ENCODE assay signal across 8 cellular contexts in the genomic region with DNA sequence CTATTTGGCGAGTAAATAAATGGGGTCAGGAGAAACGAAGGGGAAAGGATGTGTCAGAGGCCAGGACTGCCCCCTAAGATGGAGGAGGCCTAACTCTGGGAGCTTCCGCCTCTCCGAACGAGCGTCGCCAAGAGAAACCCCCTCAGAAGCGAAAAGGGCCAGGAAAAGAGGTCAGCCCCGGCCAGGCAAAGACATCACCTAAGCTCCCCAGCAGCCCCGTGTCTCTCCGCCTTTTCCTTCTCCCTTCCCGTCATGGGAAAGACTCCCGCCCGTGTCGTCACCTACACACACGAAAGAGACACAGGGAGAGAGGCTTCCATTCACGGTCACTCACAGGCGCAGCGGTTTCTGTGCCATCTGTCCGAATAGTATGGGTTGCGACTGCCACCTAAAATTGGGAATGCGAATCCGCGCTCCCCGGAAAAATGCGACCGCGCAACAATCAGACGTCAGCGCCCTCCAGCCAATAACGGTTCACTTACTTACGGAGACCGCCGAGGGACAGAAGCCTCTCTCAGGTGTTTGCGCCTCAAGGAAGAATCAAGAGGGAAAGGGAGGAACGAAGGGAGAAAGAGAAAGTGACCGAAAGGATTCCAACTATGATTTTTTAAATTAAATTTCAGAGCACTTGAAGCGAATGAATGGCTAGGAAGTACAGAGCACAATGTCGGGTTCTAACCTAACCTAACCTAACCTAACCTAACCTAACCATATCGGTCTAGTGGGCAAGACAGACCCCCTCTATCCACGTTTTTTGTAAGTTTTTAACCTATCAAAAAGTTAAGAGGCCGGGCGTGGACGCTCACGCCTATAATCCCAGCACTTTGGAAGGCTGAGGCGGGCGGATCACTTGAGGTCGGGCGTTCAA. TPM values are rescaled to one million over a fixed set of nuclear protein-coding genes. Genes with fewer than 3 reads are reported as not detected.
DNase-seq lines count a peak whose midpoint lies in the region; ATAC-seq, FAIRE-seq and TF ChIP-seq lines count a peak whose summit lies in the region.

A gene (minus strand): TSS at position 402 of the 868 bp plus-strand sequence. CDS start 45 bp downstream, at position 357.

- no peaks in the 10 kb centered on the region for H4K20me1 ChIP-seq in HCT116 (ENCODE audit: insufficient read depth)

- intact Hi-C loops in HCT116 (cut with micrococcal nuclease): no loop called here
- intact Hi-C loops in Right ventricle myocardium superior (cut with DNase I): no loop called here
- intact Hi-C loops in pancreas (cut with DNase I): no loop called here
- intact Hi-C loops in thyroid gland (cut with DNase I): no loop called here

- TF ChIP-seq CTCF in HCT116 (IDR thresholded peaks at IDR 0.05 in 2 of 3, conservative IDR thresholded peaks at IDR 0.05 in 1 of 3; ENCODE audit: borderline replicate concordance in 1 of 3, insufficient read depth in 1 of 3, low read depth in 2 of 3, low read length in 2 of 3): no peak
- no peak for TF ChIP-seq CTCF in pancreas (IDR thresholded peaks at IDR 0.05)
- TF ChIP-seq CTCF in thyroid gland (IDR thresholded peaks at IDR 0.05): peak in 1 of 6 experiments; percentile 23

- FAIRE-seq in pancreas (lab: Jason Lieb, UNC): no peak

- CTCF ChIA-PET in HCT116 (lab: Charles Lee): no interaction called here

- WGBS in pancreas, 2 donors: 2 to 4% methylated on average over 48 to 49 of the region's 49 CpGs
- 1% methylated on average over 40 to 49 of the region's 49 CpGs for WGBS in thyroid gland, 2 donors

- no peak for TF ChIP-seq RAD21 in HCT116 (IDR thresholded peaks at IDR 0.05; ENCODE audit: low read depth)

- H3K27me3 ChIP-seq in HCT116 (ENCODE audit: insufficient read depth, low read length) (no peaks in the 10 kb centered on the region), pancreas (no peaks in the 10 kb centered on the region), thyroid gland (no peaks in the 10 kb centered on the region)

- POLR2A ChIA-PET in HCT116 (lab: Charles Lee): no interaction called here

- RAD21 ChIA-PET in HCT116 (lab: Charles Lee; ENCODE audit: low non-redundant PET in 1 of 2, low total read pairs in 2 of 2, uncharacterized antibody in 2 of 2, unreplicated experiment in 2 of 2): no interaction called here

- peak within 1 kb of the TSS; percentile 86 for H3K4me2 ChIP-seq in HCT116 (ENCODE audit: low read length)

- H3K9ac ChIP-seq in HCT116 (ENCODE audit: low read length): peak within 1 kb of the TSS; percentile 87

- H3K9me2 ChIP-seq in HCT116 (ENCODE audit: insufficient read depth): no peaks in the 10 kb centered on the region

- H3K9me3 ChIP-seq in HCT116 (ENCODE audit: control insufficient read depth in 1 of 2, insufficient read depth in 1 of 2, low read depth in 1 of 2, low read length in 2 of 2) (no peaks in the 10 kb centered on the region), pancreas (no peaks in the 10 kb centered on the region), thyroid gland (no peaks in the 10 kb centered on the region)

- peak within 1 kb of the TSS; percentile 44 for H3K27ac ChIP-seq in HCT116 (ENCODE audit: low read depth, low read length)
- H3K27ac ChIP-seq in pancreas: peak within 1 kb of the TSS; percentile 40 to 73 (median 60)
- peak within 1 kb of the TSS; percentile 72 to 91 (median 76) for H3K27ac ChIP-seq in thyroid gland

- peak; percentile 61 for TF ChIP-seq POLR2A in HCT116 (IDR thresholded peaks at IDR 0.05; ENCODE audit: borderline replicate concordance, extremely low read depth, insufficient read depth, insufficient read length)
- TF ChIP-seq POLR2A in thyroid gland (IDR thresholded peaks at IDR 0.05): peak in 1 of 2 donors; percentile 50

- no peaks in the 10 kb centered on the region for H3K36me3 ChIP-seq in HCT116 (ENCODE audit: control insufficient read depth in 1 of 2, insufficient read depth in 2 of 2, low read length in 2 of 2)
- no peaks in the 10 kb centered on the region for H3K36me3 ChIP-seq in pancreas
- no peaks in the 10 kb centered on the region for H3K36me3 ChIP-seq in thyroid gland

- peaks cover 46% of the 10 kb centered on the region for H3K79me2 ChIP-seq in HCT116 (ENCODE audit: insufficient read depth, low read length)

- H3K4me3 ChIP-seq in HCT116 (replicated peaks in 1 of 2; ENCODE audit: low read depth in 1 of 2, low read length in 2 of 2) (peak within 1 kb of the TSS; percentile 84 to 98), pancreas (peak within 1 kb of the TSS; percentile 73 to 94 (median 81)), thyroid gland (replicated peaks in 1 of 3) (peak within 1 kb of the TSS; percentile 75 to 93 (median 92))

- ATAC-seq in HCT116: peak; percentile 94
- peak; percentile 98 for ATAC-seq in Right ventricle myocardium superior (ENCODE audit: poor library complexity)
- ATAC-seq in pancreas: peak; percentile 97 to 99 (median 98)

- TSS peak; percentile 81 for BruUV-seq in HCT116 (replicated peaks; lab: Mats Ljungman, UMichigan)

- peak within 1 kb of the TSS; percentile 49 for H2AFZ ChIP-seq in HCT116 (ENCODE audit: low read depth, low read length, poor library complexity, severe bottlenecking)

- DNase-seq in ELF-1 (ENCODE audit: low read depth, low spot score) (peak; percentile 93), HCT116 (ENCODE audit: low read depth, low spot score) (peak; percentile 83), NCI-H1092 treated with DMSO at 0.1 percent for 48 hours (lab: John Stamatoyannopoulos, UW) (peak; percentile 75), SW480 (ENCODE audit: low spot score) (peak; percentile 89), Right ventricle myocardium superior (peak; percentile 92), pancreas (peak; percentile 73 to 91 (median 88)), thyroid gland (peak; percentile 88 to 89)
- peak; percentile 40 for DNase-seq in activated naive CD8-positive, alpha-beta T cell treated with anti-CD3 and anti-CD28 coated beads, Interleukin-2, amount 50 U/mL, for 16 hours (ENCODE audit: low read depth, low spot score)

- H3K4me1 ChIP-seq in HCT116 (ENCODE audit: control insufficient read depth in 1 of 2, insufficient read depth in 2 of 2, low read length in 2 of 2) (peaks cover 6 to 17% of the 10 kb centered on the region in 2 experiments; a peak in 3 of 4 replicates), pancreas (peaks cover 4 to 10% (median 6%) of the 10 kb centered on the region in 3 donors), thyroid gland (peaks cover 8 to 14% of the 10 kb centered on the region in 2 donors)

TF ChIP-seq in HCT116, 20 proteins besides CTCF, POLR2A, EP300 and RAD21 (continues in another document):
- TF ChIP-seq, protein P1, sequence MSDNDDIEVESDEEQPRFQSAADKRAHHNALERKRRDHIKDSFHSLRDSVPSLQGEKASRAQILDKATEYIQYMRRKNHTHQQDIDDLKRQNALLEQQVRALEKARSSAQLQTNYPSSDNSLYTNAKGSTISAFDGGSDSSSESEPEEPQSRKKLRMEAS (IDR thresholded peaks at IDR 0.05): peak; percentile 90
- TF ChIP-seq, protein P2, sequence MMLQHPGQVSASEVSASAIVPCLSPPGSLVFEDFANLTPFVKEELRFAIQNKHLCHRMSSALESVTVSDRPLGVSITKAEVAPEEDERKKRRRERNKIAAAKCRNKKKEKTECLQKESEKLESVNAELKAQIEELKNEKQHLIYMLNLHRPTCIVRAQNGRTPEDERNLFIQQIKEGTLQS (IDR thresholded peaks at IDR 0.05): no peak
- TF ChIP-seq YY1 (IDR thresholded peaks at IDR 0.05; ENCODE audit: extremely low read depth, insufficient replicate concordance, low read depth, low read length) (peak; percentile 69), EZH2phosphoT487 (IDR thresholded peaks at IDR 0.05; ENCODE audit: borderline replicate concordance) (no peak), ZNF274 (IDR thresholded peaks at IDR 0.05; ENCODE audit: low read depth, low read length) (no peak), CBX3 (IDR thresholded peaks at IDR 0.05; ENCODE audit: low read depth) (peak; percentile 91), ELF1 (IDR thresholded peaks at IDR 0.05; ENCODE audit: borderline replicate concordance, low read depth) (peak; percentile 67; the same call in 1 of the 2 replicates), JUND (IDR thresholded peaks at IDR 0.05) (no peak), EZH2 (IDR thresholded peaks at IDR 0.05) (no peak)
- TF ChIP-seq, protein P3, sequence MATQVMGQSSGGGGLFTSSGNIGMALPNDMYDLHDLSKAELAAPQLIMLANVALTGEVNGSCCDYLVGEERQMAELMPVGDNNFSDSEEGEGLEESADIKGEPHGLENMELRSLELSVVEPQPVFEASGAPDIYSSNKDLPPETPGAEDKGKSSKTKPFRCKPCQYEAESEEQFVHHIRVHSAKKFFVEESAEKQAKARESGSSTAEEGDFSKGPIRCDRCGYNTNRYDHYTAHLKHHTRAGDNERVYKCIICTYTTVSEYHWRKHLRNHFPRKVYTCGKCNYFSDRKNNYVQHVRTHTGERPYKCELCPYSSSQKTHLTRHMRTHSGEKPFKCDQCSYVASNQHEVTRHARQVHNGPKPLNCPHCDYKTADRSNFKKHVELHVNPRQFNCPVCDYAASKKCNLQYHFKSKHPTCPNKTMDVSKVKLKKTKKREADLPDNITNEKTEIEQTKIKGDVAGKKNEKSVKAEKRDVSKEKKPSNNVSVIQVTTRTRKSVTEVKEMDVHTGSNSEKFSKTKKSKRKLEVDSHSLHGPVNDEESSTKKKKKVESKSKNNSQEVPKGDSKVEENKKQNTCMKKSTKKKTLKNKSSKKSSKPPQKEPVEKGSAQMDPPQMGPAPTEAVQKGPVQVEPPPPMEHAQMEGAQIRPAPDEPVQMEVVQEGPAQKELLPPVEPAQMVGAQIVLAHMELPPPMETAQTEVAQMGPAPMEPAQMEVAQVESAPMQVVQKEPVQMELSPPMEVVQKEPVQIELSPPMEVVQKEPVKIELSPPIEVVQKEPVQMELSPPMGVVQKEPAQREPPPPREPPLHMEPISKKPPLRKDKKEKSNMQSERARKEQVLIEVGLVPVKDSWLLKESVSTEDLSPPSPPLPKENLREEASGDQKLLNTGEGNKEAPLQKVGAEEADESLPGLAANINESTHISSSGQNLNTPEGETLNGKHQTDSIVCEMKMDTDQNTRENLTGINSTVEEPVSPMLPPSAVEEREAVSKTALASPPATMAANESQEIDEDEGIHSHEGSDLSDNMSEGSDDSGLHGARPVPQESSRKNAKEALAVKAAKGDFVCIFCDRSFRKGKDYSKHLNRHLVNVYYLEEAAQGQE (IDR thresholded peaks at IDR 0.05; ENCODE audit: low read depth): no peak

RNA-seq across cellular contexts. Expression of the gene that starts here (rescaled TPM):
- 41.7 TPM for total RNA-seq in HCT116 (2021; ENCODE audit: unreplicated experiment)
- 16.9 and 24.9 TPM in 2 replicates for polyA plus RNA-seq in HCT116 (2012)
- total RNA-seq in Right ventricle myocardium superior: 13.0 TPM
- total RNA-seq in pancreas: 10 to 100 TPM in 3 of 6 donors, 1 to 10 TPM in 3; 8.0 to 11.9 (median 9.9) TPM
- polyA plus RNA-seq in pancreas: 10 to 100 TPM; 12.0 to 12.8 TPM
- 10 to 100 TPM; 17.1 to 21.1 (median 19.3) TPM for total RNA-seq in thyroid gland

Comparison
In these comparisons a context has a peak if more than half of its experiments do, and no peak if none do; other contexts are left out.
1. Peak in every context shown above with its lines: DNase-seq, ATAC-seq, H3K4me3 ChIP-seq and H3K27ac ChIP-seq.
2. DNase-seq: peak in every context shown above with its lines; median percentile 93 in ELF-1; 92 in Right ventricle myocardium superior; 89 in SW480; 88 in thyroid gland; 88 in pancreas; 83 in HCT116; 75 in NCI-H1092 treated with DMSO at 0.1 percent for 48 hours; 40 in activated naive CD8-positive, alpha-beta T cell treated with anti-CD3 and anti-CD28 coated beads, Interleukin-2, amount 50 U/mL, for 16 hours.